ENCODE assay signal across 8 cellular contexts in the genomic region with DNA sequence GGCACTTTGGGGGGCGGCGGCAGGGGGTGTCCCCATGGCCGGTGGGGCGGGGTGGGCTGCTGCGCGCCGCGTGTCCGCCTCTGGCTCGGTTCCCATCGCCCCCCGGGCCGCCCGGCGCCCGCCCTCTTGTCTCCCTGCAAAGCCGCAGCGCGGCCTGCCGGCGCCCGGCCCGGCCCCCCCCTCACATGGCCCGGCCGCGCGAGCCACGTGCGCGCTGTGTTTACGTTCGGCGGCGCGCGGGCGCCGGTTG. TPM values are rescaled to one million over a fixed set of nuclear protein-coding genes. Genes with fewer than 3 reads are reported as not detected.
DNase-seq lines count a peak whose midpoint lies in the region; ATAC-seq and TF ChIP-seq lines count a peak whose summit lies in the region.

No MANE protein-coding gene starts in this region.

- intact Hi-C loops in heart left ventricle (cut with DNase I) = loop anchor here in 5 of 10 donors (1.0 to 2.0 kb wide), 4 partner anchors 25 to 57 kb away; a partner anchor contains a TSS
- intact Hi-C loops in cardiac septum (cut with DNase I) = loop anchor here (1.0 to 5.0 kb wide), 2 partner anchors 28 to 47 kb away; a partner anchor contains a TSS
- intact Hi-C loops in mammary epithelial cell (cut with micrococcal nuclease) = loop anchor here (1.0 kb wide), 1 partner anchor 28 kb away; a partner anchor contains a TSS
- intact Hi-C loops in vagina (cut with DNase I) = no loop called here

- DNase-seq in heart left ventricle (no peak), cardiac septum (ENCODE audit: low spot score) (no peak), mammary epithelial cell (no peak), vagina (ENCODE audit: extremely low spot score in 2 of 2) (no peak), NCI-H510A (lab: John Stamatoyannopoulos, UW) (no peak), Ammon's horn (ENCODE audit: low spot score) (no peak)

- no peaks in the 10 kb centered on the region for H3K27me3 ChIP-seq in heart left ventricle
- no peaks in the 10 kb centered on the region for H3K27me3 ChIP-seq in mammary epithelial cell (ENCODE audit: insufficient read depth, low read length)
- H3K27me3 ChIP-seq in mononuclear cell (ENCODE audit: insufficient read depth, low read length) = no peaks in the 10 kb centered on the region
- no peaks in the 10 kb centered on the region for H3K27me3 ChIP-seq in vagina

- no TSS peak for BruUV-seq in mammary epithelial cell (replicated peaks; lab: Mats Ljungman, UMichigan)

- H3K4me3 ChIP-seq in heart left ventricle (peak overlapping the region; percentile 62 to 99 (median 80)), mammary epithelial cell (replicated peaks in 1 of 3; ENCODE audit: insufficient read depth in 1 of 3, low read depth in 2 of 3, low read length in 3 of 3) (peak overlapping the region in 2 of 3 experiments; percentile 71 to 89), mononuclear cell (ENCODE audit: low read length) (peak overlapping the region; percentile 88), vagina (peak overlapping the region; percentile 83 to 100)

- H4K20me1 ChIP-seq in mammary epithelial cell (ENCODE audit: insufficient read depth, low read length) = no peaks in the 10 kb centered on the region

- in situ Hi-C loops in mammary epithelial cell (cut with MboI; ENCODE audit: low sequenced_read_pairs in 2 of 2) = no loop called here

- H3K79me2 ChIP-seq in mammary epithelial cell (ENCODE audit: insufficient read depth, low read length) = peaks cover 28% of the 10 kb centered on the region

- ATAC-seq in heart left ventricle (no peak), GM18519 (IDR thresholded peaks at IDR 0.05; ENCODE audit: low FRiP score, unreplicated experiment) (no peak)

- dilution Hi-C loops in mammary epithelial cell (cut with HindIII; ENCODE audit: low sequenced_read_pairs) = no loop called here

- 0% methylated on average over 38 of the region's 38 CpGs; no CpG with 5 or more reads in 2 of the 4 donors for WGBS in heart left ventricle, 4 donors
- WGBS in mammary epithelial cell (ENCODE audit: low coverage, missing lambda C conversion rate) = no CpG with 5 or more reads among the region's 38 CpGs

- no peak for TF ChIP-seq CTCF in heart left ventricle (IDR thresholded peaks at IDR 0.05)
- TF ChIP-seq CTCF in mammary epithelial cell (conservative IDR thresholded peaks at IDR 0.05 in 1 of 2, IDR thresholded peaks at IDR 0.05 in 1 of 2; ENCODE audit: extremely low read depth in 1 of 2, insufficient read depth in 1 of 2, low read depth in 1 of 2, low read length in 2 of 2) = no peak
- no peak for TF ChIP-seq CTCF in vagina (IDR thresholded peaks at IDR 0.05)

- H2AFZ ChIP-seq in mammary epithelial cell (ENCODE audit: low read depth, low read length) = no peak overlapping the region

- H3K4me1 ChIP-seq in heart left ventricle = peaks cover 10 to 49% (median 44%) of the 10 kb centered on the region in 12 donors
- H3K4me1 ChIP-seq in mammary epithelial cell (ENCODE audit: insufficient read depth, low read length) = peaks cover 35% of the 10 kb centered on the region
- peaks cover 31% of the 10 kb centered on the region for H3K4me1 ChIP-seq in mononuclear cell (ENCODE audit: insufficient read depth, low read length)
- peaks cover 51% of the 10 kb centered on the region for H3K4me1 ChIP-seq in vagina

- H3K27ac ChIP-seq in heart left ventricle (peak overlapping the region; percentile 89 to 99 (median 97)), mammary epithelial cell (ENCODE audit: insufficient read depth, low read depth, low read length) (peak overlapping the region; percentile 76), vagina (peak overlapping the region; percentile 99)

- CTCF ChIA-PET in mammary epithelial cell (lab: Charles Lee; ENCODE audit: low non-redundant PET) = no interaction called here

- peak overlapping the region; percentile 82 for H3K4me2 ChIP-seq in mammary epithelial cell (ENCODE audit: insufficient read depth, low read depth, low read length)

- no peaks in the 10 kb centered on the region for H3K9me3 ChIP-seq in heart left ventricle
- no peaks in the 10 kb centered on the region for H3K9me3 ChIP-seq in mammary epithelial cell (replicated peaks; ENCODE audit: insufficient read depth, low read length)
- H3K9me3 ChIP-seq in mononuclear cell (ENCODE audit: low read depth, low read length) = no peaks in the 10 kb centered on the region
- H3K9me3 ChIP-seq in vagina = no peaks in the 10 kb centered on the region

- peak overlapping the region; percentile 66 for H3K9ac ChIP-seq in mammary epithelial cell (ENCODE audit: insufficient read depth, low read length)

- TF ChIP-seq POLR2A in heart left ventricle (IDR thresholded peaks at IDR 0.05) (no peak), vagina (IDR thresholded peaks at IDR 0.05) (no peak)

- H3K36me3 ChIP-seq in heart left ventricle (peaks cover 0 to 12% (median 0%) of the 10 kb centered on the region in 9 donors), mammary epithelial cell (ENCODE audit: insufficient read depth, low read length) (no peaks in the 10 kb centered on the region), vagina (no peaks in the 10 kb centered on the region)

RNA-seq across cellular contexts. Expression of a gene that starts 0.5 kb away (rescaled TPM):
- 10 to 100 TPM; 16.2 to 62.1 (median 36.5) TPM for total RNA-seq in heart left ventricle
- 1 to 10 TPM; 5.6 to 7.5 TPM for polyA plus RNA-seq in heart left ventricle
- total RNA-seq in cardiac septum = 31.0 TPM
- total RNA-seq in mammary epithelial cell = 10 to 100 TPM; 10.5 to 16.8 TPM
- 6.1 TPM for polyA plus RNA-seq in mammary epithelial cell
- polyA minus RNA-seq in mammary epithelial cell = 3.4 TPM
- total RNA-seq in mononuclear cell = 138 TPM
- total RNA-seq in vagina = 19.4 TPM

RNA-seq across cellular contexts. Expression of a gene that starts 28.6 kb away (rescaled TPM):
- total RNA-seq in heart left ventricle = 1,000 to 10,000 TPM in 4 of 9 donors, 100 to 1,000 TPM in 5; 834 to 1,126 (median 995) TPM
- polyA plus RNA-seq in heart left ventricle = 1,000 to 10,000 TPM; 1,262 to 3,123 TPM
- total RNA-seq in cardiac septum = 798 TPM
- total RNA-seq in mammary epithelial cell = 1,000 to 10,000 TPM; 1,624 to 2,052 TPM
- polyA plus RNA-seq in mammary epithelial cell = 4,169 TPM
- polyA minus RNA-seq in mammary epithelial cell = 867 TPM
- 3,750 TPM for total RNA-seq in mononuclear cell
- 2,641 TPM for total RNA-seq in vagina

RNA-seq across cellular contexts. Expression of a gene that starts 28.8 kb away (rescaled TPM):
- 10 to 100 TPM; 15.2 to 23.2 (median 18.8) TPM for total RNA-seq in heart left ventricle
- 10 to 100 TPM; 13.3 to 17.8 TPM for polyA plus RNA-seq in heart left ventricle
- 17.2 TPM for total RNA-seq in cardiac septum
- 1 to 10 TPM; 7.3 to 8.8 TPM for total RNA-seq in mammary epithelial cell
- 5.2 TPM for polyA plus RNA-seq in mammary epithelial cell
- 11.9 TPM for polyA minus RNA-seq in mammary epithelial cell
- 5.1 TPM for total RNA-seq in mononuclear cell
- total RNA-seq in vagina = 9.1 TPM
